Comparison of ENCODE assay signal across 13 cellular contexts in the genomic region with DNA sequence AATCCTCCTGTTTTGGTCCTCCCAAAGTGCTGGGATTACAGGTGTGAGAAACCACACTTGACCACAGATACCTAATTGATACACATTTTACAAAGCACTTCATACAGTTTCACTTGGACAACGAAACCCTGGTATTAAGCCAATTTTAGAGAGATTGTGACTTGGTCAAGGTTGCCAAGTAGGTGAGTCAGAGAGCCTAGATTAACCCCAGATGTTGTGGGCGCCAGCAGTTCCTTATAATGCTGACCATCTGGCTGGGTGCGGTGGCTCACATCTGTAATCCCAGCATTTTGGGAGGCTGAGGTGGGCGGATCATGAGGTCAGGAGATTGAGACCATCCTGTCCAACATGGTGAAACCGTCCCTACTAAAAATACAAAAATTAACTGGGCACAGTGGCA. TPM values are rescaled to one million over a fixed set of nuclear protein-coding genes. Genes with fewer than 3 reads are reported as not detected.
DNase-seq lines count a peak whose midpoint lies in the region; ATAC-seq, FAIRE-seq and TF ChIP-seq lines count a peak whose summit lies in the region.
"Had no signal": no experiment of that assay in that cellular context is flagged by ENCODE, and none has a peak within 500 bp of the region (broad histone marks: within the 10 kb centered on the region; RNA-seq: fewer than 3 reads in every experiment).

No MANE protein-coding gene starts in this region.

- H3K4me3 ChIP-seq in stomach, result no peak overlapping the region
- H3K4me3 ChIP-seq: Peyer's patch had no signal

- TF ChIP-seq POLR2A in erythroblast (IDR thresholded peaks at IDR 0.05; ENCODE audit: low read length) (no peak), stomach (IDR thresholded peaks at IDR 0.05) (no peak)

- H3K27ac ChIP-seq in stomach, result peak overlapping the region; percentile 5 to 54 (median 16)
- H3K27ac ChIP-seq: Peyer's patch had no signal

- no peak for FAIRE-seq in RCC 7860 (lab: Jason Lieb, UNC)
- FAIRE-seq: A204.1 had no signal

- intact Hi-C loops in stomach (cut with DNase I; ENCODE audit: low total_unique reads), result no loop called here

- TF ChIP-seq CTCF in stomach (IDR thresholded peaks at IDR 0.05), result no peak

- no peaks in the 10 kb centered on the region for H3K27me3 ChIP-seq in stomach
- H3K27me3 ChIP-seq: Peyer's patch had no signal

- peaks cover 34 to 49% (median 46%) of the 10 kb centered on the region in 4 donors for H3K36me3 ChIP-seq in stomach

- H3K9me3 ChIP-seq in stomach, result no peaks in the 10 kb centered on the region
- H3K9me3 ChIP-seq: Peyer's patch had no signal

- ATAC-seq in GM21529 (IDR thresholded peaks at IDR 0.05; ENCODE audit: unreplicated experiment) (no peak), GM18868 (IDR thresholded peaks at IDR 0.05; ENCODE audit: unreplicated experiment) (no peak)
- ATAC-seq: natural killer cell had no signal

- TF ChIP-seq EP300 in stomach (IDR thresholded peaks at IDR 0.05), result no peak

- DNase-seq in NCI-H2029 (lab: John Stamatoyannopoulos, UW) (peak; percentile 29), NCI-H2029 treated with DMSO at 0.1 percent for 48 hours (lab: John Stamatoyannopoulos, UW) (no peak), RCC 7860 (ENCODE audit: low spot score) (peak; percentile 10), erythroblast (lab: John Stamatoyannopoulos, UW) (peak; percentile 59 to 70), stomach (peak; percentile 44), germinal center (ENCODE audit: low spot score) (no peak)
- DNase-seq: natural killer cell; NCI-H1092; stimulated activated CD4-positive, alpha-beta T cell treated with anti-CD3 and anti-CD28 coated beads, Interleukin-2, amount 100 ng/mL, for 24 hours had no signal

- peaks cover 12 to 27% (median 16%) of the 10 kb centered on the region in 4 donors for H3K4me1 ChIP-seq in stomach

- WGBS in stomach, 5 donors, result 20 to 58% (median 37%) methylated on average over 5 of the region's 5 CpGs

RNA-seq across cellular contexts. Expression of gene PHKG1, which starts 4.9 kb away (rescaled TPM):
- 10 to 100 TPM in 2 of 5 donors, 1 to 10 TPM in 1, not detected in 2; 1.5 to 39.3 (median 11.1) TPM for total RNA-seq in stomach
- 1 to 10 TPM in 1 of 3 donors, under 1 TPM in 1, not detected in 1; 0.31 to 1.0 TPM for polyA plus RNA-seq in stomach

RNA-seq across cellular contexts. Expression of gene CHCHD2, which starts 8.6 kb away (rescaled TPM):
- 100 to 1,000 TPM in 3 of 5 donors, 10 to 100 TPM in 2; 43.7 to 232 (median 149) TPM for total RNA-seq in stomach
- polyA plus RNA-seq in stomach, result 100 to 1,000 TPM; 455 to 710 (median 659) TPM

RNA-seq across cellular contexts. Expression of gene NUPR2, which starts 18.5 kb away (rescaled TPM):
- total RNA-seq in stomach, result 10 to 100 TPM in 1 of 5 donors, 1 to 10 TPM in 1, not detected in 3; 9.5 to 21.9 TPM
- 10 to 100 TPM in 2 of 3 donors, 1 to 10 TPM in 1; 9.8 to 10.7 (median 10.1) TPM for polyA plus RNA-seq in stomach
- total RNA-seq: natural killer cell, Peyer's patch had no signal

RNA-seq across cellular contexts. Expression of gene SUMF2, which starts 33.6 kb away (rescaled TPM):
- total RNA-seq in stomach, result 100 to 1,000 TPM in 4 of 5 donors, 10 to 100 TPM in 1; 88.9 to 339 (median 120) TPM
- polyA plus RNA-seq in stomach, result 10 to 100 TPM; 40.8 to 71.5 (median 68.2) TPM

RNA-seq across cellular contexts. Expression of gene CCT6A, which starts 46.1 kb away (rescaled TPM):
- 100 to 1,000 TPM in 3 of 5 donors, 10 to 100 TPM in 2; 36.8 to 200 (median 150) TPM for total RNA-seq in stomach
- 100 to 1,000 TPM in 1 of 3 donors, 10 to 100 TPM in 2; 77.9 to 126 (median 78.4) TPM for polyA plus RNA-seq in stomach

Comparison
In these comparisons a context has a peak if more than half of its experiments do, and no peak if none do; other contexts are left out.
1. DNase-seq: peak in NCI-H2029 (single experiment), RCC 7860 (single experiment), erythroblast (2 of 2) and stomach (single experiment); none in NCI-H2029 treated with DMSO at 0.1 percent for 48 hours (single experiment) and germinal center (single experiment).